Comparison of ENCODE assay signal across 9 cellular contexts in genomic region chr11:134014502-134014901, GRCh38. TPM values are rescaled to one million over a fixed set of nuclear protein-coding genes. Genes with fewer than 3 reads are reported as not detected.
DNase-seq lines count a peak whose midpoint lies in the region; ATAC-seq and TF ChIP-seq lines count a peak whose summit lies in the region.
"Had no signal": no experiment of that assay in that cellular context is flagged by ENCODE, and none has a peak within 500 bp of the region (broad histone marks: within the 10 kb centered on the region; RNA-seq: fewer than 3 reads in every experiment).

No MANE protein-coding gene starts in this region.

- H4K20me1 ChIP-seq in HCT116 (ENCODE audit: insufficient read depth) = no peaks in the 10 kb centered on the region

- peak; percentile 76 for ATAC-seq in HCT116
- ATAC-seq in GM21528 (IDR thresholded peaks at IDR 0.05; ENCODE audit: low FRiP score, unreplicated experiment) = no peak
- no peak for ATAC-seq in sciatic nerve

- TF ChIP-seq RAD21 in HCT116 (IDR thresholded peaks at IDR 0.05; ENCODE audit: low read depth) = peak; percentile 25; the same call in 1 of the 2 replicates

- peaks cover 71% of the 10 kb centered on the region for H3K27me3 Mint-ChIP-seq in activated CD4-positive, alpha-beta memory T cell treated with anti-CD3 and anti-CD28 coated beads, Interleukin-2, amount 10 ng/mL, durations not matched to agents 7 days and 5 days

- no peak overlapping the region for H2AFZ ChIP-seq in HCT116 (ENCODE audit: low read depth, low read length, poor library complexity, severe bottlenecking)

- no peak overlapping the region for H3K4me3 Mint-ChIP-seq in activated CD4-positive, alpha-beta memory T cell treated with anti-CD3 and anti-CD28 coated beads, Interleukin-2, amount 10 ng/mL, durations not matched to agents 7 days and 5 days

- no peak overlapping the region for H3K27ac ChIP-seq in HCT116 (ENCODE audit: low read depth, low read length)

- no peaks in the 10 kb centered on the region for H3K79me2 ChIP-seq in HCT116 (ENCODE audit: insufficient read depth, low read length)

- RAD21 ChIA-PET in HCT116 (lab: Charles Lee; ENCODE audit: low non-redundant PET in 1 of 2, low total read pairs in 2 of 2, uncharacterized antibody in 2 of 2, unreplicated experiment in 2 of 2) = no interaction called here

- H3K27me3 ChIP-seq in BJ (ENCODE audit: control insufficient read depth, insufficient read depth, low read length) = peaks cover 2% of the 10 kb centered on the region
- peaks cover 89% of the 10 kb centered on the region for H3K27me3 ChIP-seq in HCT116 (ENCODE audit: insufficient read depth, low read length)

- H3K36me3 Mint-ChIP-seq in activated CD4-positive, alpha-beta memory T cell treated with anti-CD3 and anti-CD28 coated beads, Interleukin-2, amount 10 ng/mL, durations not matched to agents 7 days and 5 days (ENCODE audit: low read depth) = no peaks in the 10 kb centered on the region

- H3K9ac ChIP-seq in HCT116 (ENCODE audit: low read length) = no peak overlapping the region

- CTCF ChIA-PET in BJ (lab: Yijun Ruan, JAX) = interaction anchor here (0.6 kb wide), 1 partner anchor 531 kb away, joined by 4 read pairs; no protein-coding TSS in a partner anchor
- CTCF ChIA-PET in HCT116 (lab: Charles Lee) = no interaction called here
- CTCF ChIA-PET in activated CD4-positive, alpha-beta memory T cell treated with anti-CD3 and anti-CD28 coated beads, Interleukin-2, amount 10 ng/mL, durations not matched to agents 7 days and 5 days (lab: Charles Lee) = interaction anchor here (1.6 kb wide), 1 partner anchor 15 kb away, joined by 3 read pairs; no protein-coding TSS in a partner anchor

- peak; percentile 24; the same call in 1 of the 2 replicates for TF ChIP-seq CTCF in BJ (IDR thresholded peaks at IDR 0.05; ENCODE audit: insufficient read depth, low read depth, low read length)
- TF ChIP-seq CTCF in HCT116 (IDR thresholded peaks at IDR 0.05 in 2 of 3, conservative IDR thresholded peaks at IDR 0.05 in 1 of 3; ENCODE audit: borderline replicate concordance in 1 of 3, insufficient read depth in 1 of 3, low read depth in 2 of 3, low read length in 2 of 3) = peak; percentile 10 to 46 (median 40); a peak in 4 of 6 replicates

- H3K27ac Mint-ChIP-seq in activated CD4-positive, alpha-beta memory T cell treated with anti-CD3 and anti-CD28 coated beads, Interleukin-2, amount 10 ng/mL, durations not matched to agents 7 days and 5 days = no peak overlapping the region

- TF ChIP-seq POLR2A in HCT116 (IDR thresholded peaks at IDR 0.05; ENCODE audit: borderline replicate concordance, extremely low read depth, insufficient read depth, insufficient read length) = no peak

- DNase-seq in BJ (ENCODE audit: low read depth) (no peak), HCT116 (ENCODE audit: low read depth, low spot score) (no peak), UCSD-AML1 (lab: John Stamatoyannopoulos, UW; ENCODE audit: unreplicated experiment) (peak; percentile 59), hepatic stellate cell (ENCODE audit: low spot score) (peak; percentile 40), sciatic nerve (ENCODE audit: low spot score) (no peak), kidney glomerular epithelial cell (lab: John Stamatoyannopoulos, UW) (no peak)
- no peak for DNase-seq in activated CD4-positive, alpha-beta memory T cell treated with anti-CD3 and anti-CD28 coated beads, Interleukin-2, amount 10 ng/mL, durations not matched to agents 7 days and 5 days
- DNase-seq: stimulated activated CD4-positive, alpha-beta T cell treated with anti-CD3 and anti-CD28 coated beads, Interleukin-4, amount 100 ng/mL, for 24 hours had no signal

- H3K36me3 ChIP-seq in BJ (ENCODE audit: control insufficient read depth, insufficient read depth, low read length) (no peaks in the 10 kb centered on the region), HCT116 (ENCODE audit: control insufficient read depth in 1 of 2, insufficient read depth in 2 of 2, low read length in 2 of 2) (no peaks in the 10 kb centered on the region)

- no peaks in the 10 kb centered on the region for H3K9me2 ChIP-seq in HCT116 (ENCODE audit: insufficient read depth)

- no peaks in the 10 kb centered on the region for H3K4me1 Mint-ChIP-seq in activated CD4-positive, alpha-beta memory T cell treated with anti-CD3 and anti-CD28 coated beads, Interleukin-2, amount 10 ng/mL, durations not matched to agents 7 days and 5 days

- no peaks in the 10 kb centered on the region for H3K9me3 ChIP-seq in HCT116 (ENCODE audit: control insufficient read depth in 1 of 2, insufficient read depth in 1 of 2, low read depth in 1 of 2, low read length in 2 of 2)

- intact Hi-C loops in HCT116 (cut with micrococcal nuclease) (no loop called here), sciatic nerve (cut with DNase I) (no loop called here)

- H3K4me2 ChIP-seq in HCT116 (ENCODE audit: low read length) = no peak overlapping the region

- H3K4me3 ChIP-seq in BJ (ENCODE audit: low read depth, low read length) (no peak overlapping the region), HCT116 (replicated peaks in 1 of 2; ENCODE audit: low read depth in 1 of 2, low read length in 2 of 2) (no peak overlapping the region)

- POLR2A ChIA-PET in BJ (lab: Charles Lee) (no interaction called here), HCT116 (lab: Charles Lee) (no interaction called here)
- POLR2A ChIA-PET in activated CD4-positive, alpha-beta memory T cell treated with anti-CD3 and anti-CD28 coated beads, Interleukin-2, amount 10 ng/mL, durations not matched to agents 7 days and 5 days (lab: Charles Lee) = no interaction called here

- no TSS peak for BruUV-seq in HCT116 (replicated peaks; lab: Mats Ljungman, UMichigan)

- H3K9me3 Mint-ChIP-seq in activated CD4-positive, alpha-beta memory T cell treated with anti-CD3 and anti-CD28 coated beads, Interleukin-2, amount 10 ng/mL, durations not matched to agents 7 days and 5 days = no peaks in the 10 kb centered on the region

- no peaks in the 10 kb centered on the region for H3K4me1 ChIP-seq in HCT116 (ENCODE audit: control insufficient read depth in 1 of 2, insufficient read depth in 2 of 2, low read length in 2 of 2)

TF ChIP-seq in HCT116, 20 proteins besides CTCF, POLR2A, EP300 and RAD21 (continues in another document):
- TF ChIP-seq MAX (IDR thresholded peaks at IDR 0.05) = no peak
- no peak for TF ChIP-seq ZNF274 (IDR thresholded peaks at IDR 0.05; ENCODE audit: low read depth, low read length)
- TF ChIP-seq CEBPB (IDR thresholded peaks at IDR 0.05; ENCODE audit: low read depth) = no peak
- TF ChIP-seq SP1 (IDR thresholded peaks at IDR 0.05; ENCODE audit: low read depth) = no peak
- no peak for TF ChIP-seq ZFX (IDR thresholded peaks at IDR 0.05)
- TF ChIP-seq ZBTB33 (IDR thresholded peaks at IDR 0.05; ENCODE audit: extremely low read depth, insufficient replicate concordance, low read length) = no peak
- no peak for TF ChIP-seq JUND (IDR thresholded peaks at IDR 0.05)
- no peak for TF ChIP-seq YY1 (IDR thresholded peaks at IDR 0.05; ENCODE audit: extremely low read depth, insufficient replicate concordance, low read depth, low read length)

RNA-seq across cellular contexts. Expression of gene JAM3, which starts 54.4 kb away (rescaled TPM):
- 41.2 and 42.3 TPM in 2 replicates for polyA plus RNA-seq in BJ (2011; rRNA removed)
- polyA minus RNA-seq in BJ (2011; rRNA and poly(A)+ RNA removed) = 22.1 and 25.9 TPM in 2 replicates
- 0.25 TPM for total RNA-seq in HCT116 (2021; ENCODE audit: unreplicated experiment)
- 0.15 and 0.42 TPM in 2 replicates for polyA plus RNA-seq in HCT116 (2012)
- 1 to 10 TPM; 4.5 to 5.1 TPM for total RNA-seq in activated CD4-positive, alpha-beta memory T cell treated with anti-CD3 and anti-CD28 coated beads, Interleukin-2, amount 10 ng/mL, durations not matched to agents 7 days and 5 days
- 126 TPM for total RNA-seq in sciatic nerve

RNA-seq across cellular contexts. Expression of gene IGSF9B, which starts 57.7 kb away (rescaled TPM):
- 0.05 TPM in 2 replicates for polyA plus RNA-seq in BJ (2011; rRNA removed)
- polyA minus RNA-seq in BJ (2011; rRNA and poly(A)+ RNA removed) = 0.71 TPM in 1 of 2 replicates, not detected in the other
- total RNA-seq in HCT116 (2021; ENCODE audit: unreplicated experiment) (12.4 TPM), sciatic nerve (13.5 TPM)
- polyA plus RNA-seq in HCT116 (2012) = 4.1 and 5.2 TPM in 2 replicates
- 10 to 100 TPM; 66.2 to 70.8 TPM for total RNA-seq in activated CD4-positive, alpha-beta memory T cell treated with anti-CD3 and anti-CD28 coated beads, Interleukin-2, amount 10 ng/mL, durations not matched to agents 7 days and 5 days

Comparison
In these comparisons a context has a peak if more than half of its experiments do, and no peak if none do; other contexts are left out.
1. DNase-seq: peak in UCSD-AML1 (single experiment) and hepatic stellate cell (single experiment); none in BJ (single experiment), HCT116 (single experiment), activated CD4-positive, alpha-beta memory T cell treated with anti-CD3 and anti-CD28 coated beads, Interleukin-2, amount 10 ng/mL, durations not matched to agents 7 days and 5 days (single experiment), sciatic nerve (single experiment) and kidney glomerular epithelial cell (single experiment).
2. RNA of gene JAM3, which starts 54.4 kb away (total RNA-seq): 126 TPM in sciatic nerve (single experiment); 4.5 to 5.1 TPM in activated CD4-positive, alpha-beta memory T cell treated with anti-CD3 and anti-CD28 coated beads, Interleukin-2, amount 10 ng/mL, durations not matched to agents 7 days and 5 days and 0.25 TPM in HCT116 (single experiment); every median in the first group is over 10 times any median in the second.